ENCODE assay signal across 30 cellular contexts in the genomic region with DNA sequence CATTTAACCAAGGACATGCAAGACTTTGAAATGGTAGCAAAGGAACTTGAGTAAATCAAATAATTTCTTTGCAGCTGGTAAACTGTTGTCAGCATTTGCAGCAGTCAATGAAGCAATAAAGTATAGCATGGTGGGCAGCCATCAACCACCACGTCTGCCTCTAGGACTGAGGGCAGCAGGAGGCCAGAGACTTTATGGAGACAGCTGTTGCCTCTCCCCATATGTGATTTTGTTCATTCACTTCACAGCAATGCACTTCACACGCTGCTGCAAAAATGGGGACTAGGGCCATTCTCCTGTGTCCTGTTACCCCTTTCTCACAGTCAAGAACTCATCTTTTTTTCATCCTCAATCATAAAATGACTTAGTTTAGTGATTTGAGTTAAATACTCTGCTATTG.
"Had no signal": no experiment of that assay in that cellular context is flagged by ENCODE, and none has a peak within 500 bp of the region (broad histone marks: within the 10 kb centered on the region; RNA-seq: fewer than 3 reads in every experiment).

No MANE protein-coding gene starts in this region.

- H3K4me1 ChIP-seq: adrenal gland, body of pancreas, gastrocnemius medialis, right lobe of liver, uterus had no signal

- H3K27ac ChIP-seq: adrenal gland, body of pancreas, gastrocnemius medialis, hepatocyte, neutrophil, right lobe of liver, uterus, WERI-Rb-1 had no signal

- H3K9me3 ChIP-seq: adrenal gland, body of pancreas, gastrocnemius medialis, mucosa of descending colon, neutrophil, right lobe of liver, uterus had no signal

- H3K36me3 ChIP-seq: adrenal gland, gastrocnemius medialis, neutrophil, right lobe of liver, uterus, WERI-Rb-1 had no signal

- H3K4me3 ChIP-seq: adrenal gland, body of pancreas, gastrocnemius medialis, hepatocyte, mucosa of descending colon, right lobe of liver, uterus had no signal

- H2AFZ ChIP-seq: hepatocyte had no signal

- H3K79me2 ChIP-seq: hepatocyte had no signal

- DNase-seq: activated CD4-positive, alpha-beta memory T cell treated with anti-CD3 and anti-CD28 coated beads for 36 hours; activated CD4-positive, alpha-beta T cell treated with anti-CD3 and anti-CD28 coated beads, Interleukin-2, amount 10 ng/mL, durations not matched to agents 24 days and 14 days; activated CD4-positive, CD25-positive, alpha-beta regulatory T cell treated with anti-CD3 and anti-CD28 coated beads, Interleukin-2, amount 50 U/mL, for 72 hours; activated CD8-positive, alpha-beta memory T cell treated with anti-CD3 and anti-CD28 coated beads, Interleukin-2, amount 50 U/mL, for 4 hours; activated effector memory CD4-positive, alpha-beta T cell treated with anti-CD3 and anti-CD28 coated beads, Interleukin-2, amount 50 U/mL, for 16 hours; activated naive CD4-positive, alpha-beta T cell treated with anti-CD3 and anti-CD28 coated beads for 36 hours; activated naive CD8-positive, alpha-beta T cell treated with anti-CD3 and anti-CD28 coated beads for 36 hours; activated T-cell treated with anti-CD3 and anti-CD28 coated beads, Interleukin-2, amount 50 U/mL, for 1 hour; adrenal gland; aorta; body of pancreas; effector memory CD4-positive, alpha-beta T cell; erythroblast; gastrocnemius medialis; left cardiac atrium; left ventricle myocardium superior; mucosa of descending colon; right lobe of liver; small intestine; stimulated activated CD4-positive, alpha-beta T cell treated with anti-CD3 and anti-CD28 coated beads, Interleukin-4, amount 100 ng/mL, for 4 hours; stimulated activated CD8-positive, alpha-beta memory T cell treated with anti-CD3 and anti-CD28 coated beads, Interleukin-4, amount 100 ng/mL, for 48 hours; stimulated activated naive CD8-positive, alpha-beta T cell treated with anti-CD3 and anti-CD28 coated beads, Interleukin-15, amount 100 ng/mL, for 72 hours; substantia nigra; T-helper 9 cell; uterus; WERI-Rb-1 had no signal

- H3K4me2 ChIP-seq: hepatocyte had no signal

- ATAC-seq: body of pancreas; gastrocnemius medialis; left cardiac atrium; left ventricle myocardium superior; mucosa of descending colon; natural killer cell treated with Interleukin-12 subunit alpha and Interleukin-12 subunit beta and Interleukin-15 and Interleukin-18, amount 100 ng/mL, for 72 hours; right lobe of liver; stimulated activated memory B cell treated with anti-CD40 and anti-IgM and Interleukin-4, amounts not matched to agents 10 μg/mL and 1 μg/mL and 100 μg/mL, for 72 hours; stimulated activated naive CD8-positive, alpha-beta T cell treated with anti-CD3 and anti-CD28 coated beads, Interleukin-15, amount 100 ng/mL, for 72 hours had no signal

- H3K27me3 ChIP-seq: adrenal gland, body of pancreas, gastrocnemius medialis, hepatocyte, neutrophil, right lobe of liver, uterus had no signal
